8 cellular contexts compared by ENCODE assay signal in genomic region chr22:23522642-23523251, GRCh38. TPM values are rescaled to one million over a fixed set of nuclear protein-coding genes. Genes with fewer than 3 reads are reported as not detected.
DNase-seq lines count a peak whose midpoint lies in the region; ATAC-seq lines count a peak whose summit lies in the region.

No MANE protein-coding gene starts in this region.

- peaks cover 3% of the 10 kb centered on the region for H3K4me1 ChIP-seq in endocrine pancreas (ENCODE audit: control insufficient read depth, insufficient read depth, low read length)

- no peak overlapping the region for H3K4me3 ChIP-seq in endocrine pancreas (ENCODE audit: control insufficient read depth, insufficient read depth, low read length)
- H3K4me3 ChIP-seq in MG63: no peak overlapping the region

- H3K36me3 Mint-ChIP-seq in naive thymus-derived CD8-positive, alpha-beta T cell: no peaks in the 10 kb centered on the region

- no peaks in the 10 kb centered on the region for H3K9me3 Mint-ChIP-seq in naive thymus-derived CD8-positive, alpha-beta T cell

- peak; percentile 48 for DNase-seq in AG20443 (ENCODE audit: low spot score)
- peak; percentile 54 for DNase-seq in NCI-H146 (lab: John Stamatoyannopoulos, UW)
- peak in 1 of 10 donors; percentile 8 for DNase-seq in naive thymus-derived CD8-positive, alpha-beta T cell
- DNase-seq in COR-L47 (lab: John Stamatoyannopoulos, UW): no peak
- DNase-seq in NOMO-1 treated with dmso at 0.1 percent for 144 hours (lab: John Stamatoyannopoulos, UW; ENCODE audit: unreplicated experiment): no peak
- no peak for DNase-seq in MG63
- no peak for DNase-seq in left lobe of liver (ENCODE audit: low spot score)

- no peaks in the 10 kb centered on the region for H3K9me3 ChIP-seq in endocrine pancreas (ENCODE audit: control insufficient read depth, low read length)
- H3K9me3 ChIP-seq in MG63: no peaks in the 10 kb centered on the region

- peaks cover 0 to 12% (median 6%) of the 10 kb centered on the region in 4 donors for H3K4me1 Mint-ChIP-seq in naive thymus-derived CD8-positive, alpha-beta T cell

- peak overlapping the region in 3 of 10 donors; percentile 43 to 52 (median 46) for H3K27ac Mint-ChIP-seq in naive thymus-derived CD8-positive, alpha-beta T cell

- peak overlapping the region; percentile 38 for H3K9ac ChIP-seq in endocrine pancreas (ENCODE audit: control insufficient read depth, insufficient read depth, low read length)

- H3K27me3 ChIP-seq in endocrine pancreas (ENCODE audit: control insufficient read depth, insufficient read depth, low read length): no peaks in the 10 kb centered on the region
- H3K27me3 ChIP-seq in MG63: no peaks in the 10 kb centered on the region

- peaks cover 8 to 29% (median 11%) of the 10 kb centered on the region in 5 donors for H3K27me3 Mint-ChIP-seq in naive thymus-derived CD8-positive, alpha-beta T cell

- peak overlapping the region in 9 of 10 donors; percentile 28 to 73 (median 58) for H3K4me3 Mint-ChIP-seq in naive thymus-derived CD8-positive, alpha-beta T cell

- H3K36me3 ChIP-seq in endocrine pancreas (ENCODE audit: control insufficient read depth, insufficient read depth, low read length): no peaks in the 10 kb centered on the region
- no peaks in the 10 kb centered on the region for H3K36me3 ChIP-seq in MG63

- no peak for ATAC-seq in naive thymus-derived CD8-positive, alpha-beta T cell
- no peak for ATAC-seq in left lobe of liver

- POLR2A ChIA-PET in naive thymus-derived CD8-positive, alpha-beta T cell (lab: Charles Lee): interaction anchor here (1.2 kb wide), 1 partner anchor 315 kb away, joined by 3 read pairs; no protein-coding TSS in a partner anchor

RNA-seq across cellular contexts. Expression of gene IGLL1, which starts 57.3 kb away (rescaled TPM):
- not detected for total RNA-seq in naive thymus-derived CD8-positive, alpha-beta T cell
- not detected for polyA plus RNA-seq in naive thymus-derived CD8-positive, alpha-beta T cell
- total RNA-seq in MG63 (2014; rRNA removed; shearing (Covaris generic); ENCODE audit: low replicate concordance): not detected in 2 replicates
- total RNA-seq in left lobe of liver: not detected

Comparison
In these comparisons a context has a peak if more than half of its experiments do, and no peak if none do; other contexts are left out.
1. DNase-seq: peak in AG20443 (single experiment) and NCI-H146 (single experiment); none in COR-L47 (single experiment), NOMO-1 treated with dmso at 0.1 percent for 144 hours (single experiment), MG63 (single experiment) and left lobe of liver (single experiment).